ENCODE assay signal across 2 cellular contexts in genomic region chr19:40419066-40419612, GRCh38.
TF ChIP-seq lines count a peak whose summit lies in the region.

No MANE protein-coding gene starts in this region.

TF ChIP-seq in HEK293, 187 proteins besides CTCF, POLR2A, EP300 and RAD21 (continues in another document):
- peak; percentile 10 for TF ChIP-seq ZBTB26 (tag by site-specific recombination; optimal IDR thresholded peaks at IDR 0.05)
- 0 out of 2 replicates have a peak, but pooled peaks have one; percentile 17 for TF ChIP-seq ZXDB (tag by site-specific recombination; IDR thresholded peaks at IDR 0.05)
- no peak for TF ChIP-seq ZFP37 (tag by site-specific recombination; IDR thresholded peaks at IDR 0.05)
- 0 out of 2 replicates have a peak, but pooled peaks have one; percentile 17 for TF ChIP-seq ZNF792 (tag by site-specific recombination; IDR thresholded peaks at IDR 0.05)
- TF ChIP-seq ZNF514 (tag by site-specific recombination; IDR thresholded peaks at IDR 0.05): 0 out of 2 replicates have a peak, but pooled peaks have one; percentile 12
- TF ChIP-seq ZNF791 (tag by site-specific recombination; IDR thresholded peaks at IDR 0.05): peak; percentile 51; the same call in 1 of the 2 replicates
- TF ChIP-seq ZNF274 (IDR thresholded peaks at IDR 0.05; ENCODE audit: low read length): no peak
- TF ChIP-seq ZNF274 (tag by site-specific recombination; IDR thresholded peaks at IDR 0.05; ENCODE audit: borderline replicate concordance): 0 out of 2 replicates have a peak, but pooled peaks have one; percentile 48
- no peak for TF ChIP-seq ZNF19 (tag by site-specific recombination; IDR thresholded peaks at IDR 0.05; ENCODE audit: low read depth)
- TF ChIP-seq ZNF423 (tag by site-specific recombination; IDR thresholded peaks at IDR 0.05): peak; percentile 35; the same call in 1 of the 2 replicates
- no peak for TF ChIP-seq ZNF391 (tag by site-specific recombination; IDR thresholded peaks at IDR 0.05; ENCODE audit: borderline replicate concordance, low read depth)
- no peak for TF ChIP-seq ZSCAN18 (tag by site-specific recombination; IDR thresholded peaks at IDR 0.05)
- TF ChIP-seq KLF7 (tag by site-specific recombination; IDR thresholded peaks at IDR 0.05; ENCODE audit: borderline replicate concordance): 0 out of 2 replicates have a peak, but pooled peaks have one; percentile 34
- TF ChIP-seq PATZ1 (tag by site-specific recombination; IDR thresholded peaks at IDR 0.05): peak; percentile 41; the same call in 1 of the 2 replicates
- TF ChIP-seq TSHZ1 (tag by site-specific recombination; IDR thresholded peaks at IDR 0.05; ENCODE audit: borderline replicate concordance): no peak
- no peak for TF ChIP-seq ZNF600 (tag by site-specific recombination; IDR thresholded peaks at IDR 0.05)
- TF ChIP-seq GLIS2 (tag by site-specific recombination; IDR thresholded peaks at IDR 0.05): peak; percentile 42; the same call in 1 of the 2 replicates
- TF ChIP-seq ZNF548 (tag by site-specific recombination; IDR thresholded peaks at IDR 0.05): peak; percentile 41; the same call in 1 of the 2 replicates
- TF ChIP-seq ZFP69B (tag by site-specific recombination; IDR thresholded peaks at IDR 0.05): peak; percentile 41; the same call in 1 of the 2 replicates
- peak; percentile 84 for TF ChIP-seq ZBTB48 (tag by site-specific recombination; IDR thresholded peaks at IDR 0.05)

TF ChIP-seq in K562, 482 proteins besides CTCF, POLR2A, EP300 and RAD21:
- no peak for TF ChIP-seq TFAP4 (CRISPR knock-in tag; IDR thresholded peaks at IDR 0.05; ENCODE audit: borderline replicate concordance)
- TF ChIP-seq ZKSCAN1 (IDR thresholded peaks at IDR 0.05; ENCODE audit: low read depth, low read length): 0 out of 2 replicates have a peak, but pooled peaks have one; percentile 11
- 0 out of 2 replicates have a peak, but pooled peaks have one; percentile 0 for TF ChIP-seq ZKSCAN8 (CRISPR knock-in tag; IDR thresholded peaks at IDR 0.05)
- no peak for TF ChIP-seq ZNF133 (CRISPR knock-in tag; IDR thresholded peaks at IDR 0.05)
